ENCODE assay signal across 27 cellular contexts in the genomic region with DNA sequence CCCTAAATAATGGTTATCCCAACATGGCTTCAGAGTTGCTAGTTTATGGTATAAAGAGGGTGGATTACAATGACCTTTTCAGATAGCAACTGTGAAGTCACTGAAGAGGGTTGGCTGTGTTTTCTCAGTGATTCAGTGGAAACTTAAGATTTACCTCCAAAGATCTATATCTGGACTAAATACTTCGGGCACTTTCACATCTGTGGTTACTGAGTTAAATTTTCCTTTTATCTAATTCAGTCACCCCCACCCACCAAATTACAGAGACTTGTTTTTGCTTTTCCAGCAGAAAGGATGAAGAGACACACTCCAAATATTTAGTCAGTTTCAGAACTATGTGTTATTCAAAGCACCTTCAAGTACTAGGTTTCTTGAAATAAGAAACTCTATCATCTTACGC.
DNase-seq lines count a peak whose midpoint lies in the region; ATAC-seq and TF ChIP-seq lines count a peak whose summit lies in the region.
"Had no signal": no experiment of that assay in that cellular context is flagged by ENCODE, and none has a peak within 500 bp of the region (broad histone marks: within the 10 kb centered on the region; RNA-seq: fewer than 3 reads in every experiment).

No MANE protein-coding gene starts in this region.

- H3K36me3 Mint-ChIP-seq in activated CD4-positive, alpha-beta T cell treated with anti-CD3 and anti-CD28 coated beads for 36 hours (ENCODE audit: low read depth) = no peaks in the 10 kb centered on the region
- no peaks in the 10 kb centered on the region for H3K36me3 Mint-ChIP-seq in activated T-helper 17 cell treated with anti-CD3 and anti-CD28 coated beads, Interleukin-2, amount 50 U/mL, for 72 hours (ENCODE audit: low read depth)

- CTCF ChIA-PET in activated CD4-positive, alpha-beta T cell treated with anti-CD3 and anti-CD28 coated beads for 36 hours (lab: Charles Lee) = no interaction called here

- no peaks in the 10 kb centered on the region for H3K27me3 ChIP-seq in skeletal muscle satellite cell (ENCODE audit: control insufficient read depth, insufficient read depth, low read length)
- H3K27me3 ChIP-seq: body of pancreas, MG63, tibial nerve had no signal

- no peaks in the 10 kb centered on the region for H3K9me3 ChIP-seq in skeletal muscle satellite cell (replicated peaks; ENCODE audit: low read length)
- H3K9me3 ChIP-seq: body of pancreas had no signal

- no peak overlapping the region for H3K27ac Mint-ChIP-seq in activated CD4-positive, alpha-beta T cell treated with anti-CD3 and anti-CD28 coated beads for 36 hours
- no peak overlapping the region for H3K27ac Mint-ChIP-seq in activated T-helper 17 cell treated with anti-CD3 and anti-CD28 coated beads, Interleukin-2, amount 50 U/mL, for 72 hours
- H3K27ac Mint-ChIP-seq: CD4-positive, alpha-beta T cell; naive thymus-derived CD4-positive, alpha-beta T cell; T-helper 1 cell treated with Interleukin-12 subunit alpha and Interleukin-12 subunit beta and Interleukin-4 antibody, amounts not matched to agents 30 μg/mL and 1 μg/mL, for 36 hours had no signal

- H3K4me2 ChIP-seq in skeletal muscle satellite cell (ENCODE audit: low read length) = peak overlapping the region; percentile 10

- TF ChIP-seq CTCF in choroid plexus epithelial cell (conservative IDR thresholded peaks at IDR 0.05; ENCODE audit: low read depth, low read length) = no peak

- H3K9ac ChIP-seq in skeletal muscle satellite cell (ENCODE audit: low read depth, low read length) = no peak overlapping the region

- peaks cover 1% of the 10 kb centered on the region for H3K27me3 Mint-ChIP-seq in activated CD4-positive, alpha-beta T cell treated with anti-CD3 and anti-CD28 coated beads for 36 hours
- H3K27me3 Mint-ChIP-seq in activated T-helper 17 cell treated with anti-CD3 and anti-CD28 coated beads, Interleukin-2, amount 50 U/mL, for 72 hours = no peaks in the 10 kb centered on the region
- H3K27me3 Mint-ChIP-seq: CD4-positive, alpha-beta T cell had no signal

- no peak for DNase-seq in activated CD4-positive, alpha-beta T cell treated with anti-CD3 and anti-CD28 coated beads for 36 hours
- no peak for DNase-seq in activated CD4-positive, alpha-beta T cell treated with anti-CD3 and anti-CD28 coated beads for 4 hours
- DNase-seq in choroid plexus epithelial cell (ENCODE audit: low read depth) (peak; percentile 65), NCI-H187 (lab: John Stamatoyannopoulos, UW) (no peak)
- no peak for DNase-seq in activated effector memory CD4-positive, alpha-beta T cell treated with Interleukin-2 at 50 U/mL for 16 hours
- DNase-seq: 8988T; activated CD4-positive, CD25-positive, alpha-beta regulatory T cell treated with anti-CD3 and anti-CD28 coated beads, Interleukin-2, amount 50 U/mL, for 72 hours; activated naive CD4-positive, alpha-beta T cell treated with anti-CD3 and anti-CD28 coated beads, Interleukin-2, amount 50 U/mL, for 16 hours; body of pancreas; CD4-positive, alpha-beta T cell; cerebellar nuclear complex; islet precursor cell; left ventricle myocardium superior; MG63; naive thymus-derived CD4-positive, alpha-beta T cell; NCI-H1417; NCI-H2081 treated with DMSO at 0.1 percent for 48 hours; NCI-H345; NCI-H748 treated with DMSO at 0.1 percent for 48 hours; nucleus accumbens had no signal

- H3K4me1 ChIP-seq in skeletal muscle satellite cell (ENCODE audit: control insufficient read depth, insufficient read depth, low read length) = peaks cover 21% of the 10 kb centered on the region
- H3K4me1 ChIP-seq: body of pancreas had no signal

- no peak overlapping the region for H3K4me3 Mint-ChIP-seq in activated CD4-positive, alpha-beta T cell treated with anti-CD3 and anti-CD28 coated beads for 36 hours
- H3K4me3 Mint-ChIP-seq in activated T-helper 17 cell treated with anti-CD3 and anti-CD28 coated beads, Interleukin-2, amount 50 U/mL, for 72 hours = no peak overlapping the region
- H3K4me3 Mint-ChIP-seq: CD4-positive, alpha-beta T cell; naive thymus-derived CD4-positive, alpha-beta T cell; T-helper 1 cell treated with Interleukin-12 subunit alpha and Interleukin-12 subunit beta and Interleukin-4 antibody, amounts not matched to agents 30 μg/mL and 1 μg/mL, for 36 hours had no signal

- POLR2A ChIA-PET in activated CD4-positive, alpha-beta T cell treated with anti-CD3 and anti-CD28 coated beads for 36 hours (lab: Charles Lee) = no interaction called here

- H3K4me3 ChIP-seq in choroid plexus epithelial cell (ENCODE audit: low read depth, low read length) = no peak overlapping the region
- no peak overlapping the region for H3K4me3 ChIP-seq in skeletal muscle satellite cell (ENCODE audit: low read length)
- H3K4me3 ChIP-seq: body of pancreas, K562, MG63, skin epidermis, tibial nerve had no signal

- H3K9me3 Mint-ChIP-seq in activated CD4-positive, alpha-beta T cell treated with anti-CD3 and anti-CD28 coated beads for 36 hours (ENCODE audit: low read depth) = no peaks in the 10 kb centered on the region
- peaks cover 4% of the 10 kb centered on the region for H3K9me3 Mint-ChIP-seq in activated T-helper 17 cell treated with anti-CD3 and anti-CD28 coated beads, Interleukin-2, amount 50 U/mL, for 72 hours
- H3K9me3 Mint-ChIP-seq: T-helper 1 cell treated with Interleukin-12 subunit alpha and Interleukin-12 subunit beta and Interleukin-4 antibody, amounts not matched to agents 30 μg/mL and 1 μg/mL, for 36 hours had no signal

- peaks cover 13% of the 10 kb centered on the region for H3K4me1 Mint-ChIP-seq in activated CD4-positive, alpha-beta T cell treated with anti-CD3 and anti-CD28 coated beads for 36 hours
- no peaks in the 10 kb centered on the region for H3K4me1 Mint-ChIP-seq in activated T-helper 17 cell treated with anti-CD3 and anti-CD28 coated beads, Interleukin-2, amount 50 U/mL, for 72 hours

- intact Hi-C loops in activated CD4-positive, alpha-beta T cell treated with anti-CD3 and anti-CD28 coated beads for 36 hours (cut with DNase I, micrococcal nuclease) = loop anchor here in 1 of 2 experiments (2.0 kb wide), 1 partner anchor 63 kb away; no protein-coding TSS in a partner anchor

- peak; percentile 74 for ATAC-seq in activated CD4-positive, alpha-beta T cell treated with anti-CD3 and anti-CD28 coated beads for 36 hours
- peak; percentile 32 for ATAC-seq in activated T-helper 17 cell treated with anti-CD3 and anti-CD28 coated beads, Interleukin-2, amount 50 U/mL, for 72 hours (replicated peaks)
- no peak for ATAC-seq in GM18517 (IDR thresholded peaks at IDR 0.05; ENCODE audit: unreplicated experiment)
- ATAC-seq: body of pancreas; K562; left ventricle myocardium superior; naive thymus-derived CD4-positive, alpha-beta T cell had no signal

- no peaks in the 10 kb centered on the region for H3K36me3 ChIP-seq in skeletal muscle satellite cell (ENCODE audit: insufficient read depth, low read length)
- H3K36me3 ChIP-seq: MG63, tibial nerve had no signal
